ENCODE assay signal across 8 cellular contexts in genomic region chr6:10694302-10695085, GRCh38. TPM values are rescaled to one million over a fixed set of nuclear protein-coding genes. Genes with fewer than 3 reads are reported as not detected.
DNase-seq lines count a peak whose midpoint lies in the region; ATAC-seq and TF ChIP-seq lines count a peak whose summit lies in the region.

Gene C6orf52, minus strand, starts transcription at chr6:10694616. Its CDS starts 7,066 bp downstream, at chr6:10687550.
Gene PAK1IP1, plus strand, starts transcription at chr6:10694972. Its CDS starts 14 bp downstream, at chr6:10694986.

- peak within 1 kb of the TSS; percentile 88 for H2AFZ ChIP-seq in neuronal stem cell (ENCODE audit: low read length)

- H4K91ac ChIP-seq in neuronal stem cell (ENCODE audit: low read depth, low read length, poor library complexity), result no peak within 1 kb of the TSS

- peak within 1 kb of the TSS; percentile 97 for H3K27ac ChIP-seq in SJSA1
- H3K27ac ChIP-seq in gastroesophageal sphincter, result peak within 1 kb of the TSS; percentile 73 to 94 (median 90)
- H3K27ac ChIP-seq in neuronal stem cell (replicated peaks; ENCODE audit: low read length), result peak within 1 kb of the TSS; percentile 92
- H3K27ac ChIP-seq in subcutaneous abdominal adipose tissue (ENCODE audit: low read depth, low read length), result peak within 1 kb of the TSS; percentile 98

- H3K9me3 Mint-ChIP-seq in activated naive CD4-positive, alpha-beta T cell treated with anti-CD3 and anti-CD28 coated beads for 36 hours, result peaks cover 2% of the 10 kb centered on the region

- peak within 1 kb of the TSS; percentile 97 for H3K4me3 Mint-ChIP-seq in activated naive CD4-positive, alpha-beta T cell treated with anti-CD3 and anti-CD28 coated beads for 36 hours

- H3K4me1 ChIP-seq in SJSA1 (replicated peaks) (peaks cover 10% of the 10 kb centered on the region), gastroesophageal sphincter (peaks cover 0 to 32% (median 19%) of the 10 kb centered on the region in 3 donors), neuronal stem cell (ENCODE audit: control insufficient read depth in 2 of 2, insufficient read depth in 1 of 2, low read depth in 1 of 2, low read length in 2 of 2) (peaks cover 5 to 10% of the 10 kb centered on the region in 2 donors), subcutaneous abdominal adipose tissue (ENCODE audit: control insufficient read depth in 5 of 5, insufficient read depth in 5 of 5, low read length in 5 of 5) (peaks cover 4 to 42% (median 33%) of the 10 kb centered on the region in 5 donors)

- H3K4ac ChIP-seq in neuronal stem cell (ENCODE audit: low read length), result no peak within 1 kb of the TSS

- H3K9me3 ChIP-seq in SJSA1 (replicated peaks) (no peaks in the 10 kb centered on the region), gastroesophageal sphincter (no peaks in the 10 kb centered on the region), neuronal stem cell (replicated peaks in 1 of 2; ENCODE audit: control insufficient read depth in 2 of 2, insufficient read depth in 1 of 2, low read depth in 1 of 2, low read length in 2 of 2) (peaks cover 0 to 5% of the 10 kb centered on the region in 2 donors), subcutaneous abdominal adipose tissue (ENCODE audit: control insufficient read depth in 5 of 5, low read length in 5 of 5) (no peaks in the 10 kb centered on the region)

- peak within 1 kb of the TSS; percentile 98 for H3K27ac Mint-ChIP-seq in activated naive CD4-positive, alpha-beta T cell treated with anti-CD3 and anti-CD28 coated beads for 36 hours

- no peak within 1 kb of the TSS for H4K8ac ChIP-seq in neuronal stem cell (ENCODE audit: low read depth, low read length)

- no peak within 1 kb of the TSS for H2BK12ac ChIP-seq in neuronal stem cell (ENCODE audit: low read length)

- no peak within 1 kb of the TSS for H2BK120ac ChIP-seq in neuronal stem cell (ENCODE audit: low read depth, low read length)

- peak within 1 kb of the TSS; percentile 96 for H3K18ac ChIP-seq in neuronal stem cell (ENCODE audit: low read length)

- H3K23ac ChIP-seq in neuronal stem cell (ENCODE audit: low read depth, low read length, poor library complexity), result peak within 1 kb of the TSS; percentile 87

- H2BK5ac ChIP-seq in neuronal stem cell (ENCODE audit: low read length), result no peak within 1 kb of the TSS

- TF ChIP-seq CTCF in HFF-Myc (IDR thresholded peaks at IDR 0.05; ENCODE audit: low read depth, low read length, missing control alignments), result no peak
- TF ChIP-seq CTCF in gastroesophageal sphincter (IDR thresholded peaks at IDR 0.05), result peak in 1 of 4 experiments; percentile 5

- H3K27me3 ChIP-seq in SJSA1 (replicated peaks), result no peaks in the 10 kb centered on the region
- H3K27me3 ChIP-seq in gastroesophageal sphincter, result no peaks in the 10 kb centered on the region
- H3K27me3 ChIP-seq in neuronal stem cell (ENCODE audit: control insufficient read depth in 3 of 3, insufficient read depth in 3 of 3, low read depth in 1 of 3, low read length in 3 of 3), result no peaks in the 10 kb centered on the region
- H3K27me3 ChIP-seq in subcutaneous abdominal adipose tissue (ENCODE audit: control insufficient read depth in 5 of 5, insufficient read depth in 4 of 5, low read length in 5 of 5), result no peaks in the 10 kb centered on the region

- peaks cover 40% of the 10 kb centered on the region for H3K4me1 Mint-ChIP-seq in activated naive CD4-positive, alpha-beta T cell treated with anti-CD3 and anti-CD28 coated beads for 36 hours (ENCODE audit: low read depth)

- no peak within 1 kb of the TSS for H2BK15ac ChIP-seq in neuronal stem cell (ENCODE audit: low read length)

- H3K36me3 ChIP-seq in SJSA1 (peaks cover 38% of the 10 kb centered on the region), gastroesophageal sphincter (peaks cover 0 to 21% of the 10 kb centered on the region in 2 donors), neuronal stem cell (replicated peaks in 1 of 2; ENCODE audit: control insufficient read depth in 2 of 2, insufficient read depth in 2 of 2, low read length in 2 of 2) (peaks cover 8 to 38% of the 10 kb centered on the region in 2 donors), subcutaneous abdominal adipose tissue (ENCODE audit: control insufficient read depth in 5 of 5, insufficient read depth in 5 of 5, low read length in 5 of 5) (peaks cover 8 to 16% (median 13%) of the 10 kb centered on the region in 5 donors)

- peak; percentile 100 for ATAC-seq in gastroesophageal sphincter

- no peak within 1 kb of the TSS for H3K14ac ChIP-seq in neuronal stem cell (ENCODE audit: low read length)

- peak within 1 kb of the TSS; percentile 79 for H3K4me3 ChIP-seq in HFF-Myc (replicated peaks; ENCODE audit: low read depth, low read length)
- peak within 1 kb of the TSS; percentile 69 for H3K4me3 ChIP-seq in SJSA1
- peak within 1 kb of the TSS; percentile 61 to 74 for H3K4me3 ChIP-seq in gastroesophageal sphincter
- peak within 1 kb of the TSS; percentile 82 to 100 for H3K4me3 ChIP-seq in neuronal stem cell (ENCODE audit: low read length in 2 of 2)
- peak within 1 kb of the TSS; percentile 88 to 100 (median 99) for H3K4me3 ChIP-seq in subcutaneous abdominal adipose tissue (ENCODE audit: low read depth in 1 of 5, low read length in 5 of 5)

- H2AK5ac ChIP-seq in neuronal stem cell (ENCODE audit: low read depth, low read length), result no peak within 1 kb of the TSS

- intact Hi-C loops in activated naive CD4-positive, alpha-beta T cell treated with anti-CD3 and anti-CD28 coated beads for 36 hours (cut with micrococcal nuclease), result loop anchor here (1.0 to 5.0 kb wide), 11 partner anchors 9 to 843 kb away; partner anchors contain the start of genes MAK, SMIM13, TMEM14B and TMEM14C

- no peak for TF ChIP-seq EP300 in gastroesophageal sphincter (IDR thresholded peaks at IDR 0.05)

- DNase-seq in GM04503 (ENCODE audit: low read depth) (peak; percentile 76), HFF-Myc (ENCODE audit: extremely low read depth, low read depth) (peak; percentile 77), MV-4-11 (lab: John Stamatoyannopoulos, UW) (peak; percentile 91), SJSA1 (ENCODE audit: low read depth in 1 of 2, low spot score in 2 of 2) (peak; percentile 94 to 99), neuronal stem cell (ENCODE audit: low spot score) (peak; percentile 94)
- DNase-seq in activated naive CD4-positive, alpha-beta T cell treated with anti-CD3 and anti-CD28 coated beads for 36 hours, result peak; percentile 94

- H3K36me3 Mint-ChIP-seq in activated naive CD4-positive, alpha-beta T cell treated with anti-CD3 and anti-CD28 coated beads for 36 hours (ENCODE audit: low read depth), result peaks cover 21% of the 10 kb centered on the region

- H3K4me2 ChIP-seq in neuronal stem cell (ENCODE audit: insufficient read depth, low read length, poor library complexity, severe bottlenecking), result peak within 1 kb of the TSS; percentile 70

- CTCF ChIA-PET in activated naive CD4-positive, alpha-beta T cell treated with anti-CD3 and anti-CD28 coated beads for 36 hours (lab: Charles Lee), result interaction anchor here (0.7 to 1.6 kb wide), 3 partner anchors 26 to 62 kb away, joined by 3 to 12 read pairs (median 4); no protein-coding TSS in a partner anchor

- H3K27me3 Mint-ChIP-seq in activated naive CD4-positive, alpha-beta T cell treated with anti-CD3 and anti-CD28 coated beads for 36 hours (ENCODE audit: low read depth), result no peaks in the 10 kb centered on the region

- peak; percentile 74 to 86 for TF ChIP-seq POLR2A in gastroesophageal sphincter (IDR thresholded peaks at IDR 0.05)

- WGBS in gastroesophageal sphincter (ENCODE audit: low coverage in 1 of 2), 2 donors, result 0% methylated on average over 21 to 31 of the region's 53 CpGs
- no CpG with 5 or more reads among the region's 53 CpGs for WGBS in neuronal stem cell (ENCODE audit: extremely low coverage in 2 of 2, insufficient read length in 2 of 2, insufficient replicate concordance in 1 of 2), 2 donors

- H3K79me1 ChIP-seq in neuronal stem cell (ENCODE audit: low read depth, low read length), result peaks cover 4% of the 10 kb centered on the region

- peak within 1 kb of the TSS; percentile 98 for H3K9ac ChIP-seq in neuronal stem cell (ENCODE audit: low read depth, low read length, poor library complexity)
- peak within 1 kb of the TSS; percentile 92 to 99 (median 98) for H3K9ac ChIP-seq in subcutaneous abdominal adipose tissue (ENCODE audit: low read length in 5 of 5)

RNA-seq across cellular contexts. Expression of gene C6orf52, which starts in this region (rescaled TPM):
- total RNA-seq in SJSA1 (2014; rRNA removed; shearing (Covaris generic)), result 0.50 and 2.2 TPM in 2 replicates
- total RNA-seq in activated naive CD4-positive, alpha-beta T cell treated with anti-CD3 and anti-CD28 coated beads for 36 hours, result 1 to 10 TPM; 1.3 to 3.9 TPM
- total RNA-seq in gastroesophageal sphincter, result 1 to 10 TPM in 1 of 4 donors, not detected in 3; 2.5 TPM
- 6.5 TPM for polyA plus RNA-seq in neuronal stem cell (2013, experiment 1 of 2)
- polyA plus RNA-seq in neuronal stem cell (2013, experiment 2 of 2), result 7.3 TPM

RNA-seq across cellular contexts. Expression of gene PAK1IP1, which starts in this region (rescaled TPM):
- total RNA-seq in SJSA1 (2014; rRNA removed; shearing (Covaris generic)), result 35.4 and 45.5 TPM in 2 replicates
- 10 to 100 TPM; 28.6 to 29.2 TPM for total RNA-seq in activated naive CD4-positive, alpha-beta T cell treated with anti-CD3 and anti-CD28 coated beads for 36 hours
- total RNA-seq in gastroesophageal sphincter, result 10 to 100 TPM in 3 of 4 donors, 1 to 10 TPM in 1; 9.4 to 14.6 (median 12.5) TPM
- polyA plus RNA-seq in neuronal stem cell (2013, experiment 1 of 2), result 23.7 TPM
- 23.5 TPM for polyA plus RNA-seq in neuronal stem cell (2013, experiment 2 of 2)

Comparison
In these comparisons a context has a peak if more than half of its experiments do, and no peak if none do; other contexts are left out.
1. Peak in every context shown above with its lines: DNase-seq, ATAC-seq, H3K4me3 ChIP-seq and H3K27ac ChIP-seq.